ENCODE assay signal across 1 cellular context in the genomic region with DNA sequence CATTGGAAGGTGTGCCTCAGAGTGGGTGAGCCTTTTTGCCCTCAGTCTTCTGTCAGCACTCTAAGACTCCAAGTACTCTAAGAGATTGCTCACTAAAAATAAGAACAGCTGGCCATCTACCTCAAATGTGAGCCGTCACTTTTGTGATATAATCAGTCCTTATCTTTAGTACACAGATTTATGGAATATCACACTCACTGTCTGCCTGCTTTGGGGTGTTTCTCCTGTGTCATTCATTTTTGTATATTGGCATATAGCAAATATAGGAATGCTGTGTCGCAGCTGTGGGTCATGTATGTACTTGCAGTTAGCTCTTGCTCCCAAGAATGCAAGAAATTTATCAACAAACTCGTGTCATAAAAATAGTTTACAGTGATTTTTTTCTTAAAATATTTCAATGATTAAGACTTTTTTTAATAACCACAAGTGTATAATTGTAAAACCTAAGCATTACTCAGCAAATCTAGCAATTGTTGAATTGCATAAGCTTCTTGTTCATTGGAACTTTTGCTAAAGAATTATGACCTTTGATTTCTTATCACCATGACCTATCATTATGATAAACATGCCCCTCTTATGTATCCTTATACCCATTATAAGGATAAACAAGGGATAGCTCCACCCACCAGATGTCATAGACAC.
TF ChIP-seq lines count a peak whose summit lies in the region.

No MANE protein-coding gene starts in this region.

TF ChIP-seq in K562, 482 proteins besides CTCF, POLR2A, EP300 and RAD21 (continued from another document and continues in another):
- TF ChIP-seq, protein P1, sequence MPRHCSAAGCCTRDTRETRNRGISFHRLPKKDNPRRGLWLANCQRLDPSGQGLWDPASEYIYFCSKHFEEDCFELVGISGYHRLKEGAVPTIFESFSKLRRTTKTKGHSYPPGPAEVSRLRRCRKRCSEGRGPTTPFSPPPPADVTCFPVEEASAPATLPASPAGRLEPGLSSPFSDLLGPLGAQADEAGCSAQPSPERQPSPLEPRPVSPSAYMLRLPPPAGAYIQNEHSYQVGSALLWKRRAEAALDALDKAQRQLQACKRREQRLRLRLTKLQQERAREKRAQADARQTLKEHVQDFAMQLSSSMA (CRISPR knock-in tag; IDR thresholded peaks at IDR 0.05): no peak
- TF ChIP-seq COPS2 (conservative IDR thresholded peaks at IDR 0.05) (no peak), ZNF324 (CRISPR knock-in tag; IDR thresholded peaks at IDR 0.05) (no peak), CC2D1A (IDR thresholded peaks at IDR 0.05) (no peak), ZNF445 (CRISPR knock-in tag; IDR thresholded peaks at IDR 0.05; ENCODE audit: low read depth) (no peak), SPI1 (IDR thresholded peaks at IDR 0.05; ENCODE audit: borderline replicate concordance, low read depth, low read length) (no peak), HIVEP1 (CRISPR knock-in tag; IDR thresholded peaks at IDR 0.05) (no peak), ZNF76 (CRISPR knock-in tag; IDR thresholded peaks at IDR 0.05; ENCODE audit: borderline replicate concordance) (no peak), ZNF436 (CRISPR knock-in tag; IDR thresholded peaks at IDR 0.05) (no peak), ZNF77 (CRISPR knock-in tag; IDR thresholded peaks at IDR 0.05) (no peak), SUPT5H (IDR thresholded peaks at IDR 0.05) (no peak), JUND (IDR thresholded peaks at IDR 0.05; ENCODE audit: borderline replicate concordance, low read depth, low read length) (peak; percentile 16; the same call in 1 of the 2 replicates), JUND (tag; IDR thresholded peaks at IDR 0.05; ENCODE audit: borderline replicate concordance, low read depth, low read length) (no peak), GATAD2A (IDR thresholded peaks at IDR 0.05) (no peak), MECOM (CRISPR knock-in tag; IDR thresholded peaks at IDR 0.05) (no peak), ARHGAP35 (IDR thresholded peaks at IDR 0.05; ENCODE audit: partially characterized antibody) (no peak), TBP (optimal IDR thresholded peaks at IDR 0.05; ENCODE audit: low read depth, low read length) (no peak), ILF3 (IDR thresholded peaks at IDR 0.05; ENCODE audit: borderline replicate concordance) (no peak), HOXB6 (CRISPR knock-in tag; IDR thresholded peaks at IDR 0.05; ENCODE audit: borderline replicate concordance) (no peak), TAF7 (tag; IDR thresholded peaks at IDR 0.05) (no peak), LEF1 (IDR thresholded peaks at IDR 0.05) (no peak), KLF6 (CRISPR knock-in tag; IDR thresholded peaks at IDR 0.05; ENCODE audit: borderline replicate concordance) (no peak), CBFA2T3 (IDR thresholded peaks at IDR 0.05) (peak; percentile 68), ARID1B (IDR thresholded peaks at IDR 0.05) (peak; percentile 70), ZNF507 (tag; conservative IDR thresholded peaks at IDR 0.05) (no peak), RCOR1 (IDR thresholded peaks at IDR 0.05; ENCODE audit: borderline replicate concordance in 1 of 2, low read depth in 2 of 2, low read length in 2 of 2) (peak in 1 of 2 experiments; percentile 78; a peak in 2 of 4 replicates), GATAD2B (IDR thresholded peaks at IDR 0.05; ENCODE audit: borderline replicate concordance) (no peak), ETV1 (tag; conservative IDR thresholded peaks at IDR 0.05; ENCODE audit: low read depth) (no peak), SMARCA4 (IDR thresholded peaks at IDR 0.05) (peak; percentile 21; the same call in 1 of the 2 replicates)
- TF ChIP-seq, protein P2, sequence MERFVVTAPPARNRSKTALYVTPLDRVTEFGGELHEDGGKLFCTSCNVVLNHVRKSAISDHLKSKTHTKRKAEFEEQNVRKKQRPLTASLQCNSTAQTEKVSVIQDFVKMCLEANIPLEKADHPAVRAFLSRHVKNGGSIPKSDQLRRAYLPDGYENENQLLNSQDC (CRISPR knock-in tag; IDR thresholded peaks at IDR 0.05): no peak
- TF ChIP-seq, protein P3, sequence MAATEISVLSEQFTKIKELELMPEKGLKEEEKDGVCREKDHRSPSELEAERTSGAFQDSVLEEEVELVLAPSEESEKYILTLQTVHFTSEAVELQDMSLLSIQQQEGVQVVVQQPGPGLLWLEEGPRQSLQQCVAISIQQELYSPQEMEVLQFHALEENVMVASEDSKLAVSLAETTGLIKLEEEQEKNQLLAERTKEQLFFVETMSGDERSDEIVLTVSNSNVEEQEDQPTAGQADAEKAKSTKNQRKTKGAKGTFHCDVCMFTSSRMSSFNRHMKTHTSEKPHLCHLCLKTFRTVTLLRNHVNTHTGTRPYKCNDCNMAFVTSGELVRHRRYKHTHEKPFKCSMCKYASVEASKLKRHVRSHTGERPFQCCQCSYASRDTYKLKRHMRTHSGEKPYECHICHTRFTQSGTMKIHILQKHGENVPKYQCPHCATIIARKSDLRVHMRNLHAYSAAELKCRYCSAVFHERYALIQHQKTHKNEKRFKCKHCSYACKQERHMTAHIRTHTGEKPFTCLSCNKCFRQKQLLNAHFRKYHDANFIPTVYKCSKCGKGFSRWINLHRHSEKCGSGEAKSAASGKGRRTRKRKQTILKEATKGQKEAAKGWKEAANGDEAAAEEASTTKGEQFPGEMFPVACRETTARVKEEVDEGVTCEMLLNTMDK (IDR thresholded peaks at IDR 0.05; ENCODE audit: borderline replicate concordance, insufficient read depth, low read depth, low read length, poor library complexity, severe bottlenecking): no peak
- TF ChIP-seq, protein P4, sequence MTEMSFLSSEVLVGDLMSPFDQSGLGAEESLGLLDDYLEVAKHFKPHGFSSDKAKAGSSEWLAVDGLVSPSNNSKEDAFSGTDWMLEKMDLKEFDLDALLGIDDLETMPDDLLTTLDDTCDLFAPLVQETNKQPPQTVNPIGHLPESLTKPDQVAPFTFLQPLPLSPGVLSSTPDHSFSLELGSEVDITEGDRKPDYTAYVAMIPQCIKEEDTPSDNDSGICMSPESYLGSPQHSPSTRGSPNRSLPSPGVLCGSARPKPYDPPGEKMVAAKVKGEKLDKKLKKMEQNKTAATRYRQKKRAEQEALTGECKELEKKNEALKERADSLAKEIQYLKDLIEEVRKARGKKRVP (CRISPR knock-in tag; IDR thresholded peaks at IDR 0.05): no peak
- TF ChIP-seq, protein P5, sequence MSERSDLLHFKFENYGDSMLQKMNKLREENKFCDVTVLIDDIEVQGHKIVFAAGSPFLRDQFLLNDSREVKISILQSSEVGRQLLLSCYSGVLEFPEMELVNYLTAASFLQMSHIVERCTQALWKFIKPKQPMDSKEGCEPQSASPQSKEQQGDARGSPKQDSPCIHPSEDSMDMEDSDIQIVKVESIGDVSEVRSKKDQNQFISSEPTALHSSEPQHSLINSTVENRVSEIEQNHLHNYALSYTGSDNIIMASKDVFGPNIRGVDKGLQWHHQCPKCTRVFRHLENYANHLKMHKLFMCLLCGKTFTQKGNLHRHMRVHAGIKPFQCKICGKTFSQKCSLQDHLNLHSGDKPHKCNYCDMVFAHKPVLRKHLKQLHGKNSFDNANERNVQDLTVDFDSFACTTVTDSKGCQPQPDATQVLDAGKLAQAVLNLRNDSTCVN (CRISPR knock-in tag; IDR thresholded peaks at IDR 0.05): no peak
- TF ChIP-seq, protein P6, sequence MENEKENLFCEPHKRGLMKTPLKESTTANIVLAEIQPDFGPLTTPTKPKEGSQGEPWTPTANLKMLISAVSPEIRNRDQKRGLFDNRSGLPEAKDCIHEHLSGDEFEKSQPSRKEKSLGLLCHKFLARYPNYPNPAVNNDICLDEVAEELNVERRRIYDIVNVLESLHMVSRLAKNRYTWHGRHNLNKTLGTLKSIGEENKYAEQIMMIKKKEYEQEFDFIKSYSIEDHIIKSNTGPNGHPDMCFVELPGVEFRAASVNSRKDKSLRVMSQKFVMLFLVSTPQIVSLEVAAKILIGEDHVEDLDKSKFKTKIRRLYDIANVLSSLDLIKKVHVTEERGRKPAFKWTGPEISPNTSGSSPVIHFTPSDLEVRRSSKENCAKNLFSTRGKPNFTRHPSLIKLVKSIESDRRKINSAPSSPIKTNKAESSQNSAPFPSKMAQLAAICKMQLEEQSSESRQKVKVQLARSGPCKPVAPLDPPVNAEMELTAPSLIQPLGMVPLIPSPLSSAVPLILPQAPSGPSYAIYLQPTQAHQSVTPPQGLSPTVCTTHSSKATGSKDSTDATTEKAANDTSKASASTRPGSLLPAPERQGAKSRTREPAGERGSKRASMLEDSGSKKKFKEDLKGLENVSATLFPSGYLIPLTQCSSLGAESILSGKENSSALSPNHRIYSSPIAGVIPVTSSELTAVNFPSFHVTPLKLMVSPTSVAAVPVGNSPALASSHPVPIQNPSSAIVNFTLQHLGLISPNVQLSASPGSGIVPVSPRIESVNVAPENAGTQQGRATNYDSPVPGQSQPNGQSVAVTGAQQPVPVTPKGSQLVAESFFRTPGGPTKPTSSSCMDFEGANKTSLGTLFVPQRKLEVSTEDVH (IDR thresholded peaks at IDR 0.05; ENCODE audit: low read depth, partially characterized antibody): no peak
- TF ChIP-seq, protein P7, sequence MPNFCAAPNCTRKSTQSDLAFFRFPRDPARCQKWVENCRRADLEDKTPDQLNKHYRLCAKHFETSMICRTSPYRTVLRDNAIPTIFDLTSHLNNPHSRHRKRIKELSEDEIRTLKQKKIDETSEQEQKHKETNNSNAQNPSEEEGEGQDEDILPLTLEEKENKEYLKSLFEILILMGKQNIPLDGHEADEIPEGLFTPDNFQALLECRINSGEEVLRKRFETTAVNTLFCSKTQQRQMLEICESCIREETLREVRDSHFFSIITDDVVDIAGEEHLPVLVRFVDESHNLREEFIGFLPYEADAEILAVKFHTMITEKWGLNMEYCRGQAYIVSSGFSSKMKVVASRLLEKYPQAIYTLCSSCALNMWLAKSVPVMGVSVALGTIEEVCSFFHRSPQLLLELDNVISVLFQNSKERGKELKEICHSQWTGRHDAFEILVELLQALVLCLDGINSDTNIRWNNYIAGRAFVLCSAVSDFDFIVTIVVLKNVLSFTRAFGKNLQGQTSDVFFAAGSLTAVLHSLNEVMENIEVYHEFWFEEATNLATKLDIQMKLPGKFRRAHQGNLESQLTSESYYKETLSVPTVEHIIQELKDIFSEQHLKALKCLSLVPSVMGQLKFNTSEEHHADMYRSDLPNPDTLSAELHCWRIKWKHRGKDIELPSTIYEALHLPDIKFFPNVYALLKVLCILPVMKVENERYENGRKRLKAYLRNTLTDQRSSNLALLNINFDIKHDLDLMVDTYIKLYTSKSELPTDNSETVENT (CRISPR knock-in tag; IDR thresholded peaks at IDR 0.05): no peak
- TF ChIP-seq, protein P8, sequence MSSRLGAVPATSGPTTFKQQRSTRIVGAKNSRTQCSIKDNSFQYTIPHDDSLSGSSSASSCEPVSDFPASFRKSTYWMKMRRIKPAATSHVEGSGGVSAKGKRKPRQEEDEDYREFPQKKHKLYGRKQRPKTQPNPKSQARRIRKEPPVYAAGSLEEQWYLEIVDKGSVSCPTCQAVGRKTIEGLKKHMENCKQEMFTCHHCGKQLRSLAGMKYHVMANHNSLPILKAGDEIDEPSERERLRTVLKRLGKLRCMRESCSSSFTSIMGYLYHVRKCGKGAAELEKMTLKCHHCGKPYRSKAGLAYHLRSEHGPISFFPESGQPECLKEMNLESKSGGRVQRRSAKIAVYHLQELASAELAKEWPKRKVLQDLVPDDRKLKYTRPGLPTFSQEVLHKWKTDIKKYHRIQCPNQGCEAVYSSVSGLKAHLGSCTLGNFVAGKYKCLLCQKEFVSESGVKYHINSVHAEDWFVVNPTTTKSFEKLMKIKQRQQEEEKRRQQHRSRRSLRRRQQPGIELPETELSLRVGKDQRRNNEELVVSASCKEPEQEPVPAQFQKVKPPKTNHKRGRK (tag; IDR thresholded peaks at IDR 0.05): no peak
- TF ChIP-seq, protein P9, sequence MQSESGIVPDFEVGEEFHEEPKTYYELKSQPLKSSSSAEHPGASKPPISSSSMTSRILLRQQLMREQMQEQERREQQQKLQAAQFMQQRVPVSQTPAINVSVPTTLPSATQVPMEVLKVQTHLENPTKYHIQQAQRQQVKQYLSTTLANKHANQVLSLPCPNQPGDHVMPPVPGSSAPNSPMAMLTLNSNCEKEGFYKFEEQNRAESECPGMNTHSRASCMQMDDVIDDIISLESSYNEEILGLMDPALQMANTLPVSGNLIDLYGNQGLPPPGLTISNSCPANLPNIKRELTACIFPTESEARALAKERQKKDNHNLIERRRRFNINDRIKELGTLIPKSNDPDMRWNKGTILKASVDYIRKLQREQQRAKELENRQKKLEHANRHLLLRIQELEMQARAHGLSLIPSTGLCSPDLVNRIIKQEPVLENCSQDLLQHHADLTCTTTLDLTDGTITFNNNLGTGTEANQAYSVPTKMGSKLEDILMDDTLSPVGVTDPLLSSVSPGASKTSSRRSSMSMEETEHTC (IDR thresholded peaks at IDR 0.05): no peak
- TF ChIP-seq, protein P10, sequence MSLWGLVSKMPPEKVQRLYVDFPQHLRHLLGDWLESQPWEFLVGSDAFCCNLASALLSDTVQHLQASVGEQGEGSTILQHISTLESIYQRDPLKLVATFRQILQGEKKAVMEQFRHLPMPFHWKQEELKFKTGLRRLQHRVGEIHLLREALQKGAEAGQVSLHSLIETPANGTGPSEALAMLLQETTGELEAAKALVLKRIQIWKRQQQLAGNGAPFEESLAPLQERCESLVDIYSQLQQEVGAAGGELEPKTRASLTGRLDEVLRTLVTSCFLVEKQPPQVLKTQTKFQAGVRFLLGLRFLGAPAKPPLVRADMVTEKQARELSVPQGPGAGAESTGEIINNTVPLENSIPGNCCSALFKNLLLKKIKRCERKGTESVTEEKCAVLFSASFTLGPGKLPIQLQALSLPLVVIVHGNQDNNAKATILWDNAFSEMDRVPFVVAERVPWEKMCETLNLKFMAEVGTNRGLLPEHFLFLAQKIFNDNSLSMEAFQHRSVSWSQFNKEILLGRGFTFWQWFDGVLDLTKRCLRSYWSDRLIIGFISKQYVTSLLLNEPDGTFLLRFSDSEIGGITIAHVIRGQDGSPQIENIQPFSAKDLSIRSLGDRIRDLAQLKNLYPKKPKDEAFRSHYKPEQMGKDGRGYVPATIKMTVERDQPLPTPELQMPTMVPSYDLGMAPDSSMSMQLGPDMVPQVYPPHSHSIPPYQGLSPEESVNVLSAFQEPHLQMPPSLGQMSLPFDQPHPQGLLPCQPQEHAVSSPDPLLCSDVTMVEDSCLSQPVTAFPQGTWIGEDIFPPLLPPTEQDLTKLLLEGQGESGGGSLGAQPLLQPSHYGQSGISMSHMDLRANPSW (CRISPR knock-in tag; IDR thresholded peaks at IDR 0.05): no peak
- TF ChIP-seq, protein P11, sequence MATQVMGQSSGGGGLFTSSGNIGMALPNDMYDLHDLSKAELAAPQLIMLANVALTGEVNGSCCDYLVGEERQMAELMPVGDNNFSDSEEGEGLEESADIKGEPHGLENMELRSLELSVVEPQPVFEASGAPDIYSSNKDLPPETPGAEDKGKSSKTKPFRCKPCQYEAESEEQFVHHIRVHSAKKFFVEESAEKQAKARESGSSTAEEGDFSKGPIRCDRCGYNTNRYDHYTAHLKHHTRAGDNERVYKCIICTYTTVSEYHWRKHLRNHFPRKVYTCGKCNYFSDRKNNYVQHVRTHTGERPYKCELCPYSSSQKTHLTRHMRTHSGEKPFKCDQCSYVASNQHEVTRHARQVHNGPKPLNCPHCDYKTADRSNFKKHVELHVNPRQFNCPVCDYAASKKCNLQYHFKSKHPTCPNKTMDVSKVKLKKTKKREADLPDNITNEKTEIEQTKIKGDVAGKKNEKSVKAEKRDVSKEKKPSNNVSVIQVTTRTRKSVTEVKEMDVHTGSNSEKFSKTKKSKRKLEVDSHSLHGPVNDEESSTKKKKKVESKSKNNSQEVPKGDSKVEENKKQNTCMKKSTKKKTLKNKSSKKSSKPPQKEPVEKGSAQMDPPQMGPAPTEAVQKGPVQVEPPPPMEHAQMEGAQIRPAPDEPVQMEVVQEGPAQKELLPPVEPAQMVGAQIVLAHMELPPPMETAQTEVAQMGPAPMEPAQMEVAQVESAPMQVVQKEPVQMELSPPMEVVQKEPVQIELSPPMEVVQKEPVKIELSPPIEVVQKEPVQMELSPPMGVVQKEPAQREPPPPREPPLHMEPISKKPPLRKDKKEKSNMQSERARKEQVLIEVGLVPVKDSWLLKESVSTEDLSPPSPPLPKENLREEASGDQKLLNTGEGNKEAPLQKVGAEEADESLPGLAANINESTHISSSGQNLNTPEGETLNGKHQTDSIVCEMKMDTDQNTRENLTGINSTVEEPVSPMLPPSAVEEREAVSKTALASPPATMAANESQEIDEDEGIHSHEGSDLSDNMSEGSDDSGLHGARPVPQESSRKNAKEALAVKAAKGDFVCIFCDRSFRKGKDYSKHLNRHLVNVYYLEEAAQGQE (CRISPR knock-in tag; IDR thresholded peaks at IDR 0.05; ENCODE audit: low read depth): no peak
